8 cellular contexts compared by ENCODE assay signal in genomic region chr2:25700221-25700660, GRCh38. TPM values are rescaled to one million over a fixed set of nuclear protein-coding genes. Genes with fewer than 3 reads are reported as not detected.
DNase-seq lines count a peak whose midpoint lies in the region; ATAC-seq lines count a peak whose summit lies in the region.

No MANE protein-coding gene starts in this region.

- H3K27me3 Mint-ChIP-seq in naive thymus-derived CD4-positive, alpha-beta T cell, result peaks cover 0 to 2% (median 0%) of the 10 kb centered on the region in 5 donors

- no peaks in the 10 kb centered on the region for H3K27me3 ChIP-seq in naive thymus-derived CD4-positive, alpha-beta T cell (ENCODE audit: control insufficient read depth in 2 of 2, insufficient read depth in 2 of 2, low read length in 2 of 2)

- H3K4me1 Mint-ChIP-seq in naive thymus-derived CD4-positive, alpha-beta T cell, result peaks cover 0 to 4% (median 4%) of the 10 kb centered on the region in 7 donors

- H3K4me3 ChIP-seq in naive thymus-derived CD4-positive, alpha-beta T cell (ENCODE audit: low read length), result no peak overlapping the region

- H3K27ac ChIP-seq in naive thymus-derived CD4-positive, alpha-beta T cell (ENCODE audit: low read depth, low read length), result no peak overlapping the region

- no peaks in the 10 kb centered on the region for H3K9me3 ChIP-seq in naive thymus-derived CD4-positive, alpha-beta T cell (ENCODE audit: control insufficient read depth in 2 of 3, low read length in 3 of 3)

- CTCF ChIA-PET in naive thymus-derived CD4-positive, alpha-beta T cell (lab: Charles Lee), result interaction anchor here (0.7 to 5.2 kb wide), 11 partner anchors 9 to 534 kb away, joined by 3 to 80 read pairs (median 5); no protein-coding TSS in a partner anchor

- H3K36me3 Mint-ChIP-seq in naive thymus-derived CD4-positive, alpha-beta T cell, result no peaks in the 10 kb centered on the region

- H3K9me3 Mint-ChIP-seq in naive thymus-derived CD4-positive, alpha-beta T cell, result peaks cover 0 to 2% (median 0%) of the 10 kb centered on the region in 11 donors

- peak; percentile 53 for ATAC-seq in naive thymus-derived CD4-positive, alpha-beta T cell
- no peak for ATAC-seq in HG03571 (IDR thresholded peaks at IDR 0.05; ENCODE audit: unreplicated experiment)

- no peak overlapping the region for H3K4me3 Mint-ChIP-seq in naive thymus-derived CD4-positive, alpha-beta T cell

- H3K27ac Mint-ChIP-seq in naive thymus-derived CD4-positive, alpha-beta T cell, result peak overlapping the region in 2 of 9 donors; percentile 6 to 81

- peak; percentile 25 for DNase-seq in activated CD8-positive, alpha-beta memory T cell treated with anti-CD3 and anti-CD28 coated beads, Interleukin-2, amount 50 U/mL, for 4 hours
- no peak for DNase-seq in activated CD8-positive, alpha-beta memory T cell treated with anti-CD3 and anti-CD28 coated beads, Interleukin-2, amount 50 U/mL, for 48 hours
- DNase-seq in Kasumi-1 (lab: John Stamatoyannopoulos, UW), result peak; percentile 60 to 75
- DNase-seq in SK-N-DZ (ENCODE audit: low spot score), result peak; percentile 48
- peak; percentile 3 for DNase-seq in effector CD4-positive, alpha-beta T cell
- peak in 7 of 9 donors; percentile 12 to 41 (median 34) for DNase-seq in naive thymus-derived CD4-positive, alpha-beta T cell
- no peak for DNase-seq in NCI-H128 (lab: John Stamatoyannopoulos, UW; ENCODE audit: unreplicated experiment)

- intact Hi-C loops in naive thymus-derived CD4-positive, alpha-beta T cell (cut with micrococcal nuclease), result loop anchor here (1.0 to 2.0 kb wide), 2 partner anchors 93 to 533 kb away; no protein-coding TSS in a partner anchor

- H3K4me1 ChIP-seq in naive thymus-derived CD4-positive, alpha-beta T cell (ENCODE audit: control insufficient read depth in 2 of 2, insufficient read depth in 2 of 2, low read length in 2 of 2), result no peaks in the 10 kb centered on the region

- POLR2A ChIA-PET in naive thymus-derived CD4-positive, alpha-beta T cell (lab: Charles Lee), result no interaction called here

- no peaks in the 10 kb centered on the region for H3K36me3 ChIP-seq in naive thymus-derived CD4-positive, alpha-beta T cell (ENCODE audit: control insufficient read depth in 2 of 3, insufficient read depth in 3 of 3, low read length in 3 of 3)

RNA-seq across cellular contexts. Expression of gene DTNB, which starts 26.9 kb away (rescaled TPM):
- 12.9 and 13.8 TPM in 2 replicates for polyA plus RNA-seq in SK-N-DZ (2014; cell fraction: cytosol; rRNA removed)
- 13.7 and 15.6 TPM in 2 replicates for polyA plus RNA-seq in SK-N-DZ (2014; cell fraction: nucleus; rRNA removed)
- total RNA-seq in naive thymus-derived CD4-positive, alpha-beta T cell, result 10 to 100 TPM; 32.8 to 56.2 (median 33.8) TPM
- 10 to 100 TPM; 17.0 to 24.4 TPM for polyA plus RNA-seq in naive thymus-derived CD4-positive, alpha-beta T cell

Comparison
In these comparisons a context has a peak if more than half of its experiments do, and no peak if none do; other contexts are left out.
1. DNase-seq: peak in activated CD8-positive, alpha-beta memory T cell treated with anti-CD3 and anti-CD28 coated beads, Interleukin-2, amount 50 U/mL, for 4 hours (single experiment), Kasumi-1 (2 of 2), SK-N-DZ (single experiment), effector CD4-positive, alpha-beta T cell (single experiment) and naive thymus-derived CD4-positive, alpha-beta T cell (7 of 9); none in activated CD8-positive, alpha-beta memory T cell treated with anti-CD3 and anti-CD28 coated beads, Interleukin-2, amount 50 U/mL, for 48 hours (single experiment) and NCI-H128 (single experiment).